In the genomic region with DNA sequence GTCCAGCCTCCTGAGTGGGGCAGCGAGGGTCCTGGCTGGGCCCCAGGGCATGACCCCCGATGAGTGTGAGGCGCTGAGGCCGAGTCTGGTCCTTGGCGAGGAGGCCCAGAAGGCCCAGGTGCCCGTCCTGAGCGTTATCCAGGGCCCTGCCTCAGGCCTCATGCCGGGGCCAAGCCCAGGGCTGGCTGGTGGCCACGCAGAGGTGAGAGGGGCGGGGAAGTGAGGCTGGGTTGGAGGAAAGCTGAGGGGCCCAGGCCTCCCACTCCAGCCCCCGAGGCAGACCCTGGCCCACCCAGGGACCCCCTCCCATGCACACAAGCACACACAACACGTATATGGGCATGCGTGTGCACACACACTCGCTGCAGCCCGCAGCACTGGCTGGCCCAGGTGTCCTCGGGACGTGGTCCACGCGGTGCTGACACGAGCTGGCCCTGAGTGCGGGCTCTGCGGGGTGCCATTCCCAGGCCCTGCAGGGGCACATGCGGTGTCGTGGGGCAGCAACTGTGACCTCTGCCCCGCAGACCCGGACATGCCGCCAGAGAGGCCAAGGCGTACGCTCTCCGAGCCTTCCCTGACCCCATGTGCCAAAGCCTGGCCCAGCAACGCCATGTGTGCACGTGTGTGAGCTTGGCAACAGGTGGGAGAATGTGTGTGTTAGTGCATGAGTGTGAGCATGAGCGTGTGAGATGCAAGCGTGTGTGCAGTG, we compare ENCODE assay signal across 7 cellular contexts.
DNase-seq lines count a peak whose midpoint lies in the region; ATAC-seq and TF ChIP-seq lines count a peak whose summit lies in the region.
"Not testable (repeated sequence)": the region's sequence is repeated elsewhere in the genome, so short reads cannot be mapped to it uniquely, and the experiment has no call there.

No MANE protein-coding gene starts in this region.

- peak overlapping the region; percentile 50; the same call in 1 of the 2 replicates for H3K9ac ChIP-seq in OCI-LY3 (ENCODE audit: low read length)

- H3K27me3 ChIP-seq in OCI-LY3 (ENCODE audit: low read depth, low read length) = not testable (repeated sequence)

- H3K27me3 Mint-ChIP-seq in activated T-cell treated with anti-CD3 and anti-CD28 coated beads, Interleukin-2, amount 50 U/mL, for 24 hours; memory B cell: not testable (repeated sequence)

- H3K4me3 ChIP-seq in OCI-LY3 (ENCODE audit: low read length) = not testable (repeated sequence)

- H3K27ac ChIP-seq in OCI-LY3 (ENCODE audit: low read length) = peak overlapping the region; percentile 73

- H3K36me3 ChIP-seq in OCI-LY3 (replicated peaks; ENCODE audit: low read depth, low read length) = not testable (repeated sequence)

- DNase-seq in activated T-cell treated with anti-CD3 and anti-CD28 coated beads, Interleukin-2, amount 50 U/mL, for 24 hours = peak; percentile 5
- not testable (repeated sequence) for DNase-seq in memory B cell (ENCODE audit: low spot score in 2 of 2)

- not testable (repeated sequence) for H3K9me3 ChIP-seq in OCI-LY3 (ENCODE audit: insufficient read depth, low read length)

- not testable (repeated sequence) for H3K27ac Mint-ChIP-seq in activated T-cell treated with anti-CD3 and anti-CD28 coated beads, Interleukin-2, amount 50 U/mL, for 24 hours
- peak overlapping the region; percentile 86 for H3K27ac Mint-ChIP-seq in memory B cell

- not testable (repeated sequence) for H4K20me1 ChIP-seq in OCI-LY3 (ENCODE audit: insufficient read depth, low read length)

- H3K4me1 Mint-ChIP-seq in activated T-cell treated with anti-CD3 and anti-CD28 coated beads, Interleukin-2, amount 50 U/mL, for 24 hours (ENCODE audit: low read depth) = not testable (repeated sequence)
- H3K4me1 Mint-ChIP-seq in memory B cell = peaks cover 61% of the 10 kb centered on the region

- not testable (repeated sequence) for TF ChIP-seq CTCF in OCI-LY3 (IDR thresholded peaks at IDR 0.05; ENCODE audit: low read depth, low read length)

- H2AFZ ChIP-seq in OCI-LY3 (ENCODE audit: low read depth, low read length) = not testable (repeated sequence)

- H3K36me3 Mint-ChIP-seq in activated T-cell treated with anti-CD3 and anti-CD28 coated beads, Interleukin-2, amount 50 U/mL, for 24 hours (ENCODE audit: low read depth); memory B cell: not testable (repeated sequence)

- not testable (repeated sequence) for H3K9me3 Mint-ChIP-seq in activated T-cell treated with anti-CD3 and anti-CD28 coated beads, Interleukin-2, amount 50 U/mL, for 24 hours; memory B cell

- H3K79me2 ChIP-seq in OCI-LY3 (ENCODE audit: low read length) = not testable (repeated sequence)

- H3K4me2 ChIP-seq in OCI-LY3 (ENCODE audit: low read length) = not testable (repeated sequence)

- H3K4me1 ChIP-seq in OCI-LY3 (ENCODE audit: low read length) = not testable (repeated sequence)

- peak; percentile 23 for ATAC-seq in GM18867 (IDR thresholded peaks at IDR 0.05; ENCODE audit: unreplicated experiment)
- peak; percentile 20 for ATAC-seq in GM21717 (IDR thresholded peaks at IDR 0.05; ENCODE audit: unreplicated experiment)
- ATAC-seq in HG02798 (IDR thresholded peaks at IDR 0.05; ENCODE audit: poor library complexity, unreplicated experiment) = peak; percentile 9
- ATAC-seq in HG03159 (IDR thresholded peaks at IDR 0.05; ENCODE audit: unreplicated experiment) = peak; percentile 22
- ATAC-seq in memory B cell (ENCODE audit: low read depth) = peak; percentile 21

- not testable (repeated sequence) for H3K4me3 Mint-ChIP-seq in activated T-cell treated with anti-CD3 and anti-CD28 coated beads, Interleukin-2, amount 50 U/mL, for 24 hours; memory B cell
